Comparison of ENCODE assay signal across 7 cellular contexts in genomic region chr6:114125597-114125996, GRCh38.
"Had no signal": no experiment of that assay in that cellular context is flagged by ENCODE, and none has a peak within 500 bp of the region (broad histone marks: within the 10 kb centered on the region; RNA-seq: fewer than 3 reads in every experiment).

No MANE protein-coding gene starts in this region.

- ATAC-seq: GM23338, HepG2 had no signal

- H3K4me2 ChIP-seq: GM23338, KMS-11 had no signal

- H3K27ac ChIP-seq: HL-60, KMS-11 had no signal

- H3K9ac ChIP-seq: KMS-11 had no signal

- H3K4me3 ChIP-seq: GM23338 had no signal

- DNase-seq: H9, HCEC 1CT, KBM-7 had no signal
